ENCODE assay signal across 1 cellular context in genomic region chr3:64992462-64993285, GRCh38.
TF ChIP-seq lines count a peak whose summit lies in the region.

No MANE protein-coding gene starts in this region.

TF ChIP-seq in endothelial cell of umbilical vein, 7 proteins besides CTCF, POLR2A, EP300 and RAD21:
- TF ChIP-seq MAX (IDR thresholded peaks at IDR 0.05; ENCODE audit: insufficient read depth, insufficient read length), result no peak
- no peak for TF ChIP-seq FOS (IDR thresholded peaks at IDR 0.05; ENCODE audit: borderline replicate concordance, insufficient read depth, low read length)
- no peak for TF ChIP-seq POLR2AphosphoS5 (IDR thresholded peaks at IDR 0.05; ENCODE audit: insufficient read depth, low read depth, low read length)
- TF ChIP-seq MYC (IDR thresholded peaks at IDR 0.05; ENCODE audit: low read depth, low read length), result no peak
- TF ChIP-seq JUN (IDR thresholded peaks at IDR 0.05; ENCODE audit: borderline replicate concordance, insufficient read depth, insufficient read length, low read depth), result no peak
- TF ChIP-seq EZH2 (IDR thresholded peaks at IDR 0.05; ENCODE audit: borderline replicate concordance, low read depth, low read length, severe bottlenecking), result no peak
- no peak for TF ChIP-seq GATA2 (IDR thresholded peaks at IDR 0.05; ENCODE audit: insufficient read depth, insufficient read length, low read depth, low read length)
